Comparison of ENCODE assay signal across 21 cellular contexts in genomic region chr14:35343709-35344474, GRCh38. TPM values are rescaled to one million over a fixed set of nuclear protein-coding genes. Genes with fewer than 3 reads are reported as not detected.
DNase-seq lines count a peak whose midpoint lies in the region; ATAC-seq, FAIRE-seq and TF ChIP-seq lines count a peak whose summit lies in the region.
"Had no signal": no experiment of that assay in that cellular context is flagged by ENCODE, and none has a peak within 500 bp of the region (broad histone marks: within the 10 kb centered on the region; RNA-seq: fewer than 3 reads in every experiment).

No MANE protein-coding gene starts in this region.

- H3K9ac ChIP-seq in BLaER1 (peak overlapping the region; percentile 42; the same call in 1 of the 2 replicates), parathyroid adenoma (no peak overlapping the region)

- H3K27ac ChIP-seq in BLaER1 (peak overlapping the region; percentile 76), RWPE1 (0 out of 2 replicates have a peak overlapping the region, but pooled peaks have one; percentile 3), parathyroid adenoma (peak overlapping the region; percentile 50)
- H3K27ac ChIP-seq: psoas muscle, WERI-Rb-1 had no signal

- POLR2A ChIA-PET in RWPE1 (lab: Yijun Ruan, JAX; ENCODE audit: low non-redundant PET): no interaction called here

- no peak for DNase-seq in RWPE1 (ENCODE audit: low spot score)
- peak; percentile 3 for DNase-seq in iPS-NIHi7 (ENCODE audit: extremely low spot score)
- no peak for DNase-seq in stimulated activated naive CD4-positive, alpha-beta T cell treated with Interleukin-2 at 50 U/mL for 16 hours (lab: John Stamatoyannopoulos, UW)
- no peak for DNase-seq in cerebellum (ENCODE audit: low spot score)
- DNase-seq in GM12891 (ENCODE audit: insufficient read length, low spot score): no peak
- DNase-seq: activated CD4-positive, alpha-beta memory T cell treated with anti-CD3 and anti-CD28 coated beads for 36 hours; caudate nucleus; EL; foreskin melanocyte; left ventricle myocardium inferior; naive B cell; NCI-H187 treated with DMSO at 0.1 percent for 48 hours; Right ventricle myocardium superior; T-cell; WERI-Rb-1 had no signal

- no peaks in the 10 kb centered on the region for H3K27me3 ChIP-seq in BLaER1
- H3K27me3 ChIP-seq in parathyroid adenoma (ENCODE audit: control insufficient read depth, insufficient read depth, low read length): no peaks in the 10 kb centered on the region

- no peak for FAIRE-seq in GM12891 (lab: Jason Lieb, UNC)
- FAIRE-seq: endometrium had no signal

- H3K9me3 ChIP-seq in BLaER1 (no peaks in the 10 kb centered on the region), parathyroid adenoma (ENCODE audit: control insufficient read depth, low read length) (no peaks in the 10 kb centered on the region)
- H3K9me3 ChIP-seq: left ventricle myocardium inferior, psoas muscle had no signal

- no peak for ATAC-seq in HG03521 (IDR thresholded peaks at IDR 0.05; ENCODE audit: unreplicated experiment)
- ATAC-seq: psoas muscle; stimulated activated memory B cell treated with anti-CD40 and anti-IgM and Interleukin-4, amounts not matched to agents 10 μg/mL and 1 μg/mL and 100 μg/mL, for 72 hours; T-cell had no signal

- TF ChIP-seq CTCF in RWPE1 (conservative IDR thresholded peaks at IDR 0.05; ENCODE audit: low read depth) (no peak), parathyroid adenoma (IDR thresholded peaks at IDR 0.05) (no peak)

- H3K79me2 ChIP-seq in parathyroid adenoma: no peaks in the 10 kb centered on the region

- H3K36me3 ChIP-seq in BLaER1 (no peaks in the 10 kb centered on the region), parathyroid adenoma (ENCODE audit: control insufficient read depth, insufficient read depth, low read length) (no peaks in the 10 kb centered on the region)
- H3K36me3 ChIP-seq: left ventricle myocardium inferior, WERI-Rb-1 had no signal

- H3K4me3 ChIP-seq in BLaER1 (no peak overlapping the region), parathyroid adenoma (ENCODE audit: low read depth, low read length) (no peak overlapping the region)
- H3K4me3 ChIP-seq: left ventricle myocardium inferior, psoas muscle had no signal

- CTCF ChIA-PET in RWPE1 (lab: Yijun Ruan, JAX): interaction anchor here (0.7 kb wide), 1 partner anchor 21 kb away, joined by 4 read pairs; no protein-coding TSS in a partner anchor

- peak overlapping the region; percentile 83 for H3K4me2 ChIP-seq in BLaER1
- no peak overlapping the region for H3K4me2 ChIP-seq in parathyroid adenoma (ENCODE audit: low read length)

- no peak for TF ChIP-seq POLR2A in GM12891 (IDR thresholded peaks at IDR 0.05; ENCODE audit: low read depth, low read length)

- no peaks in the 10 kb centered on the region for H4K20me1 ChIP-seq in BLaER1

- peaks cover 100% of the 10 kb centered on the region for H3K4me1 ChIP-seq in BLaER1
- peaks cover 26% of the 10 kb centered on the region for H3K4me1 ChIP-seq in parathyroid adenoma

- H2AFZ ChIP-seq in parathyroid adenoma: peak overlapping the region; percentile 14

TF ChIP-seq in GM12891, 5 proteins besides CTCF, POLR2A, EP300 and RAD21:
- TF ChIP-seq SPI1 (IDR thresholded peaks at IDR 0.05; ENCODE audit: low read depth, low read length) (no peak), POU2F2 (IDR thresholded peaks at IDR 0.05; ENCODE audit: low read depth, low read length) (no peak), TAF1 (IDR thresholded peaks at IDR 0.05; ENCODE audit: low read depth, low read length) (no peak)

RNA-seq across cellular contexts. Expression of gene PSMA6, which starts 51.7 kb away (rescaled TPM):
- total RNA-seq in cerebellum: 87.9 TPM
- 354 TPM for polyA plus RNA-seq in GM12891 (2012; ENCODE audit: low read depth, missing spikeins)

Comparison
In these comparisons a context has a peak if more than half of its experiments do, and no peak if none do; other contexts are left out.
1. H3K27ac ChIP-seq: peak in every context shown above with its lines; median percentile 76 in BLaER1; 50 in parathyroid adenoma; 3 in RWPE1.